Comparison of ENCODE assay signal across 17 cellular contexts in genomic region chr2:134312482-134312881, GRCh38. TPM values are rescaled to one million over a fixed set of nuclear protein-coding genes. Genes with fewer than 3 reads are reported as not detected.
DNase-seq lines count a peak whose midpoint lies in the region; ATAC-seq and TF ChIP-seq lines count a peak whose summit lies in the region.
"Had no signal": no experiment of that assay in that cellular context is flagged by ENCODE, and none has a peak within 500 bp of the region (broad histone marks: within the 10 kb centered on the region; RNA-seq: fewer than 3 reads in every experiment).

No MANE protein-coding gene starts in this region.

- peaks cover 5% of the 10 kb centered on the region for H3K9me3 Mint-ChIP-seq in activated CD8-positive, alpha-beta memory T cell treated with anti-CD3 and anti-CD28 coated beads, Interleukin-2, amount 10 ng/mL, durations not matched to agents 7 days and 5 days (ENCODE audit: low read depth)
- H3K9me3 Mint-ChIP-seq in activated B cell treated with CpG ODN at 0.5 μM for 24 hours = no peaks in the 10 kb centered on the region
- H3K9me3 Mint-ChIP-seq in naive thymus-derived CD8-positive, alpha-beta T cell = peaks cover 0 to 7% (median 0%) of the 10 kb centered on the region in 9 donors
- H3K9me3 Mint-ChIP-seq: neural progenitor cell had no signal

- H4K20me1 ChIP-seq in BLaER1 (no peaks in the 10 kb centered on the region), OCI-LY7 (ENCODE audit: insufficient read depth, low read length) (no peaks in the 10 kb centered on the region)

- H3K27me3 Mint-ChIP-seq in activated CD8-positive, alpha-beta memory T cell treated with anti-CD3 and anti-CD28 coated beads, Interleukin-2, amount 10 ng/mL, durations not matched to agents 7 days and 5 days = no peaks in the 10 kb centered on the region
- H3K27me3 Mint-ChIP-seq in activated B cell treated with CpG ODN at 0.5 μM for 24 hours = no peaks in the 10 kb centered on the region
- H3K27me3 Mint-ChIP-seq in naive thymus-derived CD8-positive, alpha-beta T cell = no peaks in the 10 kb centered on the region

- H3K9me3 ChIP-seq in BLaER1 (peaks cover 11% of the 10 kb centered on the region), OCI-LY7 (ENCODE audit: low read length) (peaks cover 7% of the 10 kb centered on the region; the same call in 1 of the 2 replicates)

- POLR2A ChIA-PET in activated B cell treated with CpG ODN at 0.5 μM for 24 hours (lab: Charles Lee) = no interaction called here
- POLR2A ChIA-PET in naive thymus-derived CD8-positive, alpha-beta T cell (lab: Charles Lee) = no interaction called here
- POLR2A ChIA-PET in OCI-LY7 (lab: Charles Lee) = no interaction called here

- CTCF ChIA-PET in activated CD8-positive, alpha-beta memory T cell treated with anti-CD3 and anti-CD28 coated beads, Interleukin-2, amount 10 ng/mL, durations not matched to agents 7 days and 5 days (lab: Charles Lee) = no interaction called here
- CTCF ChIA-PET in activated B cell treated with CpG ODN at 0.5 μM for 24 hours (lab: Charles Lee) = no interaction called here
- CTCF ChIA-PET in OCI-LY7 (lab: Charles Lee; ENCODE audit: unreplicated experiment) = no interaction called here

- BruUV-seq in OCI-LY7 (replicated peaks; lab: Mats Ljungman, UMichigan) = no TSS peak

- TF ChIP-seq CTCF in activated B cell treated with CpG ODN at 0.5 μM for 24 hours (IDR thresholded peaks at IDR 0.05) (no peak), OCI-LY7 (conservative IDR thresholded peaks at IDR 0.05; ENCODE audit: low read length) (no peak)

- no peak for ATAC-seq in activated CD8-positive, alpha-beta memory T cell treated with anti-CD3 and anti-CD28 coated beads, Interleukin-2, amount 10 ng/mL, durations not matched to agents 7 days and 5 days
- ATAC-seq in activated B cell treated with CpG ODN at 0.5 μM for 24 hours (ENCODE audit: low read depth) = no peak
- ATAC-seq in naive thymus-derived CD8-positive, alpha-beta T cell = peak in 1 of 2 donors; percentile 67
- ATAC-seq: K562 had no signal

- peaks cover 7% of the 10 kb centered on the region for H3K36me3 Mint-ChIP-seq in activated CD8-positive, alpha-beta memory T cell treated with anti-CD3 and anti-CD28 coated beads, Interleukin-2, amount 10 ng/mL, durations not matched to agents 7 days and 5 days
- H3K36me3 Mint-ChIP-seq in activated B cell treated with CpG ODN at 0.5 μM for 24 hours (ENCODE audit: low read depth) = peaks cover 49% of the 10 kb centered on the region
- peaks cover 0 to 17% (median 13%) of the 10 kb centered on the region in 3 donors for H3K36me3 Mint-ChIP-seq in naive thymus-derived CD8-positive, alpha-beta T cell

- 0 out of 2 replicates have a peak, but pooled peaks cover 5% of the 10 kb centered on the region for H3K79me2 ChIP-seq in OCI-LY7 (ENCODE audit: insufficient read depth, low read depth, low read length)

- DNase-seq in activated CD8-positive, alpha-beta memory T cell treated with anti-CD3 and anti-CD28 coated beads, Interleukin-2, amount 50 U/mL, for 4 hours = peak; percentile 20
- DNase-seq in activated CD8-positive, alpha-beta memory T cell treated with anti-CD3 and anti-CD28 coated beads, Interleukin-2, amount 10 ng/mL, durations not matched to agents 7 days and 5 days = no peak
- no peak for DNase-seq in activated B cell treated with CpG ODN at 0.5 μM for 24 hours
- no peak for DNase-seq in naive thymus-derived CD8-positive, alpha-beta T cell
- DNase-seq in T-helper 9 cell = no peak
- DNase-seq in OCI-LY7 (ENCODE audit: low spot score) = no peak
- no peak for DNase-seq in central memory CD4-positive, alpha-beta T cell
- DNase-seq: AML-193, HCEC 1CT, NCI-H146, NCI-H2171 treated with DMSO at 0.1 percent for 48 hours, RPMI8226 had no signal

- H3K4me1 ChIP-seq in BLaER1 (peaks cover 86% of the 10 kb centered on the region), OCI-LY7 (ENCODE audit: insufficient read depth, low read length, poor library complexity, severe bottlenecking) (no peaks in the 10 kb centered on the region)
- H3K4me1 ChIP-seq: neural progenitor cell had no signal

- H3K4me3 Mint-ChIP-seq in activated CD8-positive, alpha-beta memory T cell treated with anti-CD3 and anti-CD28 coated beads, Interleukin-2, amount 10 ng/mL, durations not matched to agents 7 days and 5 days = no peak overlapping the region
- H3K4me3 Mint-ChIP-seq in activated B cell treated with CpG ODN at 0.5 μM for 24 hours = no peak overlapping the region
- peak overlapping the region in 9 of 10 donors; percentile 10 to 83 (median 61) for H3K4me3 Mint-ChIP-seq in naive thymus-derived CD8-positive, alpha-beta T cell
- H3K4me3 Mint-ChIP-seq: neural progenitor cell had no signal

- H3K9me2 ChIP-seq in OCI-LY7 (ENCODE audit: insufficient read depth, low read length) = no peaks in the 10 kb centered on the region

- peaks cover 32% of the 10 kb centered on the region for H3K4me1 Mint-ChIP-seq in activated CD8-positive, alpha-beta memory T cell treated with anti-CD3 and anti-CD28 coated beads, Interleukin-2, amount 10 ng/mL, durations not matched to agents 7 days and 5 days
- H3K4me1 Mint-ChIP-seq in activated B cell treated with CpG ODN at 0.5 μM for 24 hours = peaks cover 93% of the 10 kb centered on the region
- H3K4me1 Mint-ChIP-seq in naive thymus-derived CD8-positive, alpha-beta T cell = peaks cover 33 to 81% (median 59%) of the 10 kb centered on the region in 4 donors

- H3K27ac ChIP-seq in BLaER1 = peak overlapping the region; percentile 70
- H3K27ac ChIP-seq in OCI-LY7 (ENCODE audit: low read depth, low read length, poor library complexity, severe bottlenecking) = no peak overlapping the region
- H3K27ac ChIP-seq: dorsolateral prefrontal cortex, neural progenitor cell had no signal

- H3K9ac ChIP-seq in BLaER1 = peak overlapping the region; percentile 59
- H3K9ac ChIP-seq: neural progenitor cell had no signal

- intact Hi-C loops in activated B cell treated with CpG ODN at 0.5 μM for 24 hours (cut with micrococcal nuclease) = no loop called here
- intact Hi-C loops in OCI-LY7 (cut with micrococcal nuclease; ENCODE audit: unreplicated experiment) = no loop called here

- no peaks in the 10 kb centered on the region for H3K27me3 ChIP-seq in BLaER1
- H3K27me3 ChIP-seq: dorsolateral prefrontal cortex, neural progenitor cell had no signal

- H3K4me2 ChIP-seq in BLaER1 (peak overlapping the region; percentile 84), OCI-LY7 (ENCODE audit: low read length) (no peak overlapping the region)
- H3K4me2 ChIP-seq: neural progenitor cell had no signal

- H3K4me3 ChIP-seq in BLaER1 = peak overlapping the region; percentile 14; the same call in 1 of the 2 replicates
- H3K4me3 ChIP-seq in OCI-LY7 (ENCODE audit: low read depth, low read length, poor library complexity, severe bottlenecking) = no peak overlapping the region
- H3K4me3 ChIP-seq: K562, neural progenitor cell had no signal

- H2AFZ ChIP-seq in OCI-LY7 (ENCODE audit: low read length) = no peak overlapping the region
- H2AFZ ChIP-seq: neural progenitor cell had no signal

- no peak overlapping the region for H3K27ac Mint-ChIP-seq in activated CD8-positive, alpha-beta memory T cell treated with anti-CD3 and anti-CD28 coated beads, Interleukin-2, amount 10 ng/mL, durations not matched to agents 7 days and 5 days
- H3K27ac Mint-ChIP-seq in activated B cell treated with CpG ODN at 0.5 μM for 24 hours = peak overlapping the region; percentile 54
- peak overlapping the region in 3 of 10 donors; percentile 64 to 83 (median 70) for H3K27ac Mint-ChIP-seq in naive thymus-derived CD8-positive, alpha-beta T cell
- H3K27ac Mint-ChIP-seq: activated T-helper 2 cell treated with anti-CD3 and anti-CD28 coated beads, Interferon-gamma antibody, Interleukin-2, Interleukin-4, amounts not matched to agents 10 μg/mL and 5 μg/mL and 100 μg/mL, durations not matched to agents 14 hours and 24 hours and 36 hours; neural progenitor cell had no signal

- H3K36me3 ChIP-seq in BLaER1 (peaks cover 44% of the 10 kb centered on the region), OCI-LY7 (ENCODE audit: insufficient read depth, low read length) (peaks cover 14% of the 10 kb centered on the region)
- H3K36me3 ChIP-seq: neural progenitor cell had no signal

RNA-seq across cellular contexts. Expression of gene MGAT5, which starts 58.6 kb away (rescaled TPM):
- total RNA-seq in activated CD8-positive, alpha-beta memory T cell treated with anti-CD3 and anti-CD28 coated beads, Interleukin-2, amount 10 ng/mL, durations not matched to agents 7 days and 5 days = 10 to 100 TPM; 40.3 to 43.6 TPM
- 66.7 and 69.0 TPM in 2 replicates for total RNA-seq in activated B cell treated with CpG ODN at 0.5 μM for 24 hours
- total RNA-seq in naive thymus-derived CD8-positive, alpha-beta T cell = 10 to 100 TPM; 54.6 to 61.1 TPM
- 1 to 10 TPM; 3.6 to 5.8 (median 5.6) TPM for polyA plus RNA-seq in naive thymus-derived CD8-positive, alpha-beta T cell
- total RNA-seq in OCI-LY7 (2014; rRNA removed; shearing (Covaris generic)) = 39.1 and 60.8 TPM in 2 replicates
- 58.4 and 68.0 TPM in 2 replicates for total RNA-seq in OCI-LY7 (2022)

Comparison
In these comparisons a context has a peak if more than half of its experiments do, and no peak if none do; other contexts are left out.
1. H3K4me3 Mint-ChIP-seq: peak in naive thymus-derived CD8-positive, alpha-beta T cell (9 of 10); none in activated CD8-positive, alpha-beta memory T cell treated with anti-CD3 and anti-CD28 coated beads, Interleukin-2, amount 10 ng/mL, durations not matched to agents 7 days and 5 days (single experiment) and activated B cell treated with CpG ODN at 0.5 μM for 24 hours (single experiment).